ENCODE assay signal across 9 cellular contexts in genomic region chr4:67198757-67199156, GRCh38.
DNase-seq lines count a peak whose midpoint lies in the region; ATAC-seq and TF ChIP-seq lines count a peak whose summit lies in the region.
"Had no signal": no experiment of that assay in that cellular context is flagged by ENCODE, and none has a peak within 500 bp of the region (broad histone marks: within the 10 kb centered on the region; RNA-seq: fewer than 3 reads in every experiment).

No MANE protein-coding gene starts in this region.

- DNase-seq in SHP77 (lab: John Stamatoyannopoulos, UW) (peak; percentile 18 to 21), SHP77 treated with DMSO at 0.1 percent for 48 hours (lab: John Stamatoyannopoulos, UW) (no peak), NCI-H187 treated with DMSO at 0.1 percent for 48 hours (lab: John Stamatoyannopoulos, UW) (peak; percentile 4), choroid plexus epithelial cell (ENCODE audit: low read depth) (peak; percentile 50), testis (peak; percentile 24), gastrocnemius medialis (no peak), epidermal melanocyte (ENCODE audit: insufficient read length, low spot score) (no peak)

- H3K36me3 ChIP-seq in testis (ENCODE audit: low read depth, missing control alignments) = no peaks in the 10 kb centered on the region
- no peaks in the 10 kb centered on the region for H3K36me3 ChIP-seq in gastrocnemius medialis

- TF ChIP-seq POLR2A in testis (IDR thresholded peaks at IDR 0.05) = no peak
- TF ChIP-seq POLR2A in gastrocnemius medialis (IDR thresholded peaks at IDR 0.05) = no peak

- intact Hi-C loops in testis (cut with DNase I; ENCODE audit: low total_unique reads) (no loop called here), gastrocnemius medialis (cut with DNase I; ENCODE audit: low total_unique reads) (no loop called here)

- H3K4me1 ChIP-seq in testis (no peaks in the 10 kb centered on the region), gastrocnemius medialis (no peaks in the 10 kb centered on the region)
- H3K4me1 ChIP-seq: Caco-2 had no signal

- H3K27ac ChIP-seq in testis = no peak overlapping the region
- no peak overlapping the region for H3K27ac ChIP-seq in gastrocnemius medialis

- 20 to 36% methylated on average over 2 of the region's 2 CpGs for WGBS in testis, 2 donors

- ATAC-seq in GM18858 (IDR thresholded peaks at IDR 0.05; ENCODE audit: unreplicated experiment) (no peak), gastrocnemius medialis (no peak)

- no peaks in the 10 kb centered on the region for H3K27me3 ChIP-seq in testis
- H3K27me3 ChIP-seq in gastrocnemius medialis = no peaks in the 10 kb centered on the region

- H3K4me3 ChIP-seq in choroid plexus epithelial cell (ENCODE audit: low read depth, low read length) (no peak overlapping the region), testis (no peak overlapping the region), gastrocnemius medialis (no peak overlapping the region)

- TF ChIP-seq CTCF in choroid plexus epithelial cell (conservative IDR thresholded peaks at IDR 0.05; ENCODE audit: low read depth, low read length) = peak; percentile 15
- TF ChIP-seq CTCF in testis (IDR thresholded peaks at IDR 0.05) = peak in 2 of 3 experiments; percentile 14 to 18
- TF ChIP-seq CTCF in gastrocnemius medialis (IDR thresholded peaks at IDR 0.05 in 4 of 5, conservative IDR thresholded peaks at IDR 0.05 in 1 of 5) = no peak

- in situ Hi-C loops in gastrocnemius medialis (cut with MboI; ENCODE audit: low sequenced_read_pairs in 4 of 4) = no loop called here

- H3K9me3 ChIP-seq in testis (no peaks in the 10 kb centered on the region), gastrocnemius medialis (no peaks in the 10 kb centered on the region)
- H3K9me3 ChIP-seq: Caco-2 had no signal

Comparison
In these comparisons a context has a peak if more than half of its experiments do, and no peak if none do; other contexts are left out.
1. DNase-seq: peak in SHP77 (2 of 2), NCI-H187 treated with DMSO at 0.1 percent for 48 hours (single experiment), choroid plexus epithelial cell (single experiment) and testis (single experiment); none in SHP77 treated with DMSO at 0.1 percent for 48 hours (single experiment), gastrocnemius medialis (0 of 2) and epidermal melanocyte (single experiment).
2. CTCF ChIP-seq: peak in choroid plexus epithelial cell (single experiment) and testis (2 of 3); none in gastrocnemius medialis (0 of 5).